11 cellular contexts compared by ENCODE assay signal in the genomic region with DNA sequence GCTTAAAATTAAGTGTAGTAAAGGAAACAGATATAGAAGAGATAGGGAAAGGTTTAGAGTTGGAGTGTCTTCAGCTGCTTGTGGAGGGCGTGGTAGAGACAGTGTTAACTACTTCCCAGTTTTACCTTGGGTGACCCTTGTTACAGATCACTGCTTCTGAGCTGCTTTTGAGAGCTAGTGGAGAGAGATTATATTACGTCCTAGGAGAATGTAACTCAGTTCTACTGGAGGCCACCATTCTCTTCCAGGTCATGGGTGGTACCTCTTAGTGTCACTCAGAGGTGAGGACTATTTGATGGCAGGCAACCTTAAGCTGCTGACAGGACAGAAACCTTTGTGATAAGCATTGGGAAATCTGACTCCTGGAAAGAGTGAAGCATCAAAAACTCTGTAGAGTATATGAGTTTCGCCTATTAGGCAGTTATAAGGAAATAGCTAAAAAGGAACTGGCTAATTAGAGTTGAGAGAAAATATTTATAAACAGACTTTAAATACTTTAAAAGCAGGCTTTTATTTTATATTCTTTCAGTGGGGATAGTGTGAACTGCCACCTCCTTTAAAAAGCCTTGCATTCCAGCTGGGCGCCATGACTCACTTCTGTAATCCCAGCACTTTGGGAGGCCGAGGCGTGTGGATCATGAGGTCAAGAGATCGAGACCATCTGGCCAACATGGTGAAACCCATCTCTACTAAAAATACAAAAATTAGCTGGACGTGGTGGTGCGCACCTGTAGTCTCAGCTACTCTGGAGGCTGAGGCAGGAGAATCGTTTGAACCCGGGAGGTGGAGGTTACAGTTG.
DNase-seq lines count a peak whose midpoint lies in the region; ATAC-seq and TF ChIP-seq lines count a peak whose summit lies in the region.
"Had no signal": no experiment of that assay in that cellular context is flagged by ENCODE, and none has a peak within 500 bp of the region (broad histone marks: within the 10 kb centered on the region; RNA-seq: fewer than 3 reads in every experiment).

No MANE protein-coding gene starts in this region.

- H3K4me3 Mint-ChIP-seq in activated T-helper 2 cell treated with anti-CD3 and anti-CD28 coated beads, Interferon-gamma antibody, Interleukin-2, Interleukin-4, amounts not matched to agents 10 μg/mL and 5 μg/mL and 100 μg/mL, durations not matched to agents 14 hours and 24 hours and 36 hours (ENCODE audit: low read depth), result no peak overlapping the region

- no peak for TF ChIP-seq CTCF in cardiac muscle cell (IDR thresholded peaks at IDR 0.05; ENCODE audit: low read depth, low read length)

- peak overlapping the region; percentile 77 for H3K27ac ChIP-seq in cardiac muscle cell

- peaks cover 50% of the 10 kb centered on the region for H3K4me1 Mint-ChIP-seq in activated T-helper 2 cell treated with anti-CD3 and anti-CD28 coated beads, Interferon-gamma antibody, Interleukin-2, Interleukin-4, amounts not matched to agents 10 μg/mL and 5 μg/mL and 100 μg/mL, durations not matched to agents 14 hours and 24 hours and 36 hours (ENCODE audit: low read depth)

- no peak overlapping the region for H3K27ac Mint-ChIP-seq in activated T-helper 2 cell treated with anti-CD3 and anti-CD28 coated beads, Interferon-gamma antibody, Interleukin-2, Interleukin-4, amounts not matched to agents 10 μg/mL and 5 μg/mL and 100 μg/mL, durations not matched to agents 14 hours and 24 hours and 36 hours

- peaks cover 28% of the 10 kb centered on the region for H3K36me3 Mint-ChIP-seq in activated T-helper 2 cell treated with anti-CD3 and anti-CD28 coated beads, Interferon-gamma antibody, Interleukin-2, Interleukin-4, amounts not matched to agents 10 μg/mL and 5 μg/mL and 100 μg/mL, durations not matched to agents 14 hours and 24 hours and 36 hours (ENCODE audit: low read depth)

- no peak overlapping the region for H3K4me3 ChIP-seq in cardiac muscle cell

- H3K4me1 ChIP-seq in cardiac muscle cell (ENCODE audit: low read depth), result peaks cover 33% of the 10 kb centered on the region

- no peaks in the 10 kb centered on the region for H3K9me3 ChIP-seq in cardiac muscle cell (ENCODE audit: low read depth)

- H3K27me3 ChIP-seq in cardiac muscle cell, result no peaks in the 10 kb centered on the region

- no peaks in the 10 kb centered on the region for H3K27me3 Mint-ChIP-seq in activated T-helper 2 cell treated with anti-CD3 and anti-CD28 coated beads, Interferon-gamma antibody, Interleukin-2, Interleukin-4, amounts not matched to agents 10 μg/mL and 5 μg/mL and 100 μg/mL, durations not matched to agents 14 hours and 24 hours and 36 hours (ENCODE audit: low read depth)

- no peaks in the 10 kb centered on the region for H3K36me3 ChIP-seq in cardiac muscle cell

- peak in 1 of 2 donors; percentile 67 for DNase-seq in cardiac muscle cell (ENCODE audit: low read depth in 1 of 2, low spot score in 1 of 2)
- DNase-seq in cardiac septum (ENCODE audit: low spot score), result no peak
- peak; percentile 36 for DNase-seq in NCI-H82 treated with DMSO at 0.1 percent for 48 hours (lab: John Stamatoyannopoulos, UW; ENCODE audit: unreplicated experiment)
- no peak for DNase-seq in left ventricle myocardium superior
- DNase-seq in activated T-helper 2 cell treated with anti-CD3 and anti-CD28 coated beads, Interferon-gamma antibody, Interleukin-2, Interleukin-4, amounts not matched to agents 10 μg/mL and 5 μg/mL and 100 μg/mL, durations not matched to agents 14 hours and 24 hours and 36 hours (ENCODE audit: low spot score), result no peak
- no peak for DNase-seq in D341Med (ENCODE audit: low spot score)
- DNase-seq: activated CD4-positive, alpha-beta T cell treated with anti-CD3 and anti-CD28 coated beads, Interleukin-2, amount 50 U/mL, for 48 hours; anterior cingulate cortex; Calu3 had no signal

- ATAC-seq in left ventricle myocardium superior (peak; percentile 75), HG02885 (IDR thresholded peaks at IDR 0.05; ENCODE audit: poor library complexity, unreplicated experiment) (no peak), GM21529 (IDR thresholded peaks at IDR 0.05; ENCODE audit: unreplicated experiment) (no peak)

- no peaks in the 10 kb centered on the region for H3K9me3 Mint-ChIP-seq in activated T-helper 2 cell treated with anti-CD3 and anti-CD28 coated beads, Interferon-gamma antibody, Interleukin-2, Interleukin-4, amounts not matched to agents 10 μg/mL and 5 μg/mL and 100 μg/mL, durations not matched to agents 14 hours and 24 hours and 36 hours

- intact Hi-C loops in cardiac septum (cut with DNase I) (no loop called here), left ventricle myocardium superior (cut with micrococcal nuclease) (no loop called here)
- intact Hi-C loops in activated T-helper 2 cell treated with anti-CD3 and anti-CD28 coated beads, Interferon-gamma antibody, Interleukin-2, Interleukin-4, amounts not matched to agents 10 μg/mL and 5 μg/mL and 100 μg/mL, durations not matched to agents 14 hours and 24 hours and 36 hours (cut with micrococcal nuclease), result no loop called here
